8 cellular contexts compared by ENCODE assay signal in genomic region chr12:121918679-121919038, GRCh38. TPM values are rescaled to one million over a fixed set of nuclear protein-coding genes. Genes with fewer than 3 reads are reported as not detected.
DNase-seq lines count a peak whose midpoint lies in the region; TF ChIP-seq lines count a peak whose summit lies in the region.

No MANE protein-coding gene starts in this region.

- H3K9me3 Mint-ChIP-seq in T-helper 2 cell treated with Interferon-gamma antibody and Interleukin-4, amounts not matched to agents 5 μg/mL and 100 μg/mL, for 36 hours = no peaks in the 10 kb centered on the region

- H3K27me3 Mint-ChIP-seq in T-helper 2 cell treated with Interferon-gamma antibody and Interleukin-4, amounts not matched to agents 5 μg/mL and 100 μg/mL, for 36 hours (ENCODE audit: low read depth) = no peaks in the 10 kb centered on the region

- peak overlapping the region in 15 of 21 experiments; percentile 8 to 87 (median 49) for H3K27ac ChIP-seq in skin epidermis

- peak overlapping the region; percentile 85 for H3K4me3 Mint-ChIP-seq in T-helper 2 cell treated with Interferon-gamma antibody and Interleukin-4, amounts not matched to agents 5 μg/mL and 100 μg/mL, for 36 hours

- DNase-seq in T-helper 2 cell treated with Interferon-gamma antibody and Interleukin-4, amounts not matched to agents 5 μg/mL and 100 μg/mL, for 36 hours (ENCODE audit: low spot score) = no peak
- DNase-seq in T-helper 2 cell = no peak
- DNase-seq in Jurkat, Clone E6-1 (ENCODE audit: low read depth, low spot score) = no peak
- DNase-seq in epithelial cell of proximal tubule (ENCODE audit: low read depth) = no peak
- no peak for DNase-seq in NCI-H1417 treated with DMSO at 0.1 percent for 48 hours (lab: John Stamatoyannopoulos, UW)
- DNase-seq in stimulated activated CD4-positive, alpha-beta T cell treated with anti-CD3 and anti-CD28 coated beads, Interleukin-4, amount 100 ng/mL, for 1 hour = no peak
- DNase-seq in NOMO-1 (lab: John Stamatoyannopoulos, UW; ENCODE audit: unreplicated experiment in 2 of 2) = no peak

- H3K27ac Mint-ChIP-seq in T-helper 2 cell treated with Interferon-gamma antibody and Interleukin-4, amounts not matched to agents 5 μg/mL and 100 μg/mL, for 36 hours = no peak overlapping the region

- peaks cover 19% of the 10 kb centered on the region for H3K4me1 Mint-ChIP-seq in T-helper 2 cell treated with Interferon-gamma antibody and Interleukin-4, amounts not matched to agents 5 μg/mL and 100 μg/mL, for 36 hours (ENCODE audit: low read depth)

- H3K36me3 Mint-ChIP-seq in T-helper 2 cell treated with Interferon-gamma antibody and Interleukin-4, amounts not matched to agents 5 μg/mL and 100 μg/mL, for 36 hours (ENCODE audit: low read depth) = peaks cover 21% of the 10 kb centered on the region

- peak overlapping the region; percentile 52 for H3K4me3 ChIP-seq in Jurkat, Clone E6-1 (ENCODE audit: low read length)
- H3K4me3 ChIP-seq in epithelial cell of proximal tubule (ENCODE audit: low read depth, low read length) (peak overlapping the region; percentile 66), skin epidermis (peak overlapping the region; percentile 21 to 34 (median 29))

- no peak for TF ChIP-seq CTCF in epithelial cell of proximal tubule (conservative IDR thresholded peaks at IDR 0.05; ENCODE audit: low read depth, low read length)

RNA-seq across cellular contexts. Expression of gene CFAP251, which starts 0.3 kb away (rescaled TPM):
- polyA plus RNA-seq in Jurkat, Clone E6-1 (2012; ENCODE audit: insufficient read depth, insufficient read length) = 0.43 TPM
- 2.2 and 4.6 TPM in 2 replicates for total RNA-seq in epithelial cell of proximal tubule

RNA-seq across cellular contexts. Expression of gene PSMD9, which starts 30.1 kb away (rescaled TPM):
- polyA plus RNA-seq in Jurkat, Clone E6-1 (2012; ENCODE audit: insufficient read depth, insufficient read length) = 115 TPM
- total RNA-seq in epithelial cell of proximal tubule = 44.2 and 108 TPM in 2 replicates

RNA-seq across cellular contexts. Expression of gene HPD, which starts 60.0 kb away (rescaled TPM):
- not detected for polyA plus RNA-seq in Jurkat, Clone E6-1 (2012; ENCODE audit: insufficient read depth, insufficient read length)
- total RNA-seq in epithelial cell of proximal tubule = 0.12 TPM in 1 of 2 replicates, not detected in the other
